ENCODE assay signal across 12 cellular contexts in genomic region chr3:192675958-192676649, GRCh38. TPM values are rescaled to one million over a fixed set of nuclear protein-coding genes. Genes with fewer than 3 reads are reported as not detected.
DNase-seq lines count a peak whose midpoint lies in the region; ATAC-seq and TF ChIP-seq lines count a peak whose summit lies in the region.
"Had no signal": no experiment of that assay in that cellular context is flagged by ENCODE, and none has a peak within 500 bp of the region (broad histone marks: within the 10 kb centered on the region; RNA-seq: fewer than 3 reads in every experiment).

No MANE protein-coding gene starts in this region.

- H3K9me2 ChIP-seq in GM23248 (ENCODE audit: insufficient read depth) = no peaks in the 10 kb centered on the region

- H3K79me2 ChIP-seq in GM23248 (ENCODE audit: insufficient read depth) = no peaks in the 10 kb centered on the region

- intact Hi-C loops in spleen (cut with DNase I; ENCODE audit: low total_unique reads) (no loop called here), uterus (cut with DNase I; ENCODE audit: low total_unique reads) (no loop called here)

- H3K9ac ChIP-seq in GM23248 = no peak overlapping the region

- H3F3A ChIP-seq in GM23248 (ENCODE audit: insufficient read depth) = no peaks in the 10 kb centered on the region

- in situ Hi-C loops in GM23248 (cut with MboI) = no loop called here

- H3K4me1 ChIP-seq in GM23248 (ENCODE audit: insufficient read depth) (no peaks in the 10 kb centered on the region), spleen (no peaks in the 10 kb centered on the region), uterus (no peaks in the 10 kb centered on the region)

- TF ChIP-seq POLR2A in spleen (IDR thresholded peaks at IDR 0.05) (no peak), uterus (IDR thresholded peaks at IDR 0.05) (no peak)

- H3K9me3 Mint-ChIP-seq in T-helper 2 cell treated with Interferon-gamma antibody and Interleukin-4, amounts not matched to agents 5 μg/mL and 100 μg/mL, for 36 hours = no peaks in the 10 kb centered on the region

- 18 to 21% methylated on average over 4 of the region's 4 CpGs for WGBS in GM23248 (ENCODE audit: low coverage in 1 of 2, low lambda C conversion rate in 2 of 2, missing lambda C conversion rate in 2 of 2), 2 experiments
- WGBS in spleen, 5 donors = 51 to 76% (median 58%) methylated on average over 4 of the region's 4 CpGs

- DNase-seq in T-helper 2 cell treated with Interferon-gamma antibody and Interleukin-4, amounts not matched to agents 5 μg/mL and 100 μg/mL, for 36 hours (ENCODE audit: low spot score) = peak; percentile 49
- no peak for DNase-seq in GM23248
- DNase-seq in spleen = no peak
- DNase-seq in dedifferentiated amniotic fluid mesenchymal stem cell (ENCODE audit: extremely low spot score) = no peak
- DNase-seq in uterus = no peak
- DNase-seq: MM.1S had no signal

- H3K27me3 Mint-ChIP-seq in T-helper 2 cell treated with Interferon-gamma antibody and Interleukin-4, amounts not matched to agents 5 μg/mL and 100 μg/mL, for 36 hours (ENCODE audit: low read depth) = peaks cover 9% of the 10 kb centered on the region

- TF ChIP-seq CTCF in spleen (IDR thresholded peaks at IDR 0.05 in 8 of 11, conservative IDR thresholded peaks at IDR 0.05 in 3 of 11) = no peak
- TF ChIP-seq CTCF in uterus (IDR thresholded peaks at IDR 0.05) = no peak

- no peaks in the 10 kb centered on the region for H3K36me3 Mint-ChIP-seq in T-helper 2 cell treated with Interferon-gamma antibody and Interleukin-4, amounts not matched to agents 5 μg/mL and 100 μg/mL, for 36 hours (ENCODE audit: low read depth)

- peaks cover 7% of the 10 kb centered on the region for H3K4me1 Mint-ChIP-seq in T-helper 2 cell treated with Interferon-gamma antibody and Interleukin-4, amounts not matched to agents 5 μg/mL and 100 μg/mL, for 36 hours (ENCODE audit: low read depth)

- H3K4me2 ChIP-seq in GM23248 (ENCODE audit: unreplicated experiment) = no peak overlapping the region

- no peak overlapping the region for H2AFZ ChIP-seq in GM23248

- H3K4me3 Mint-ChIP-seq in T-helper 2 cell treated with Interferon-gamma antibody and Interleukin-4, amounts not matched to agents 5 μg/mL and 100 μg/mL, for 36 hours = peak overlapping the region; percentile 7

- no peaks in the 10 kb centered on the region for H3K27me3 ChIP-seq in GM23248 (replicated peaks; ENCODE audit: insufficient read depth)
- no peaks in the 10 kb centered on the region for H3K27me3 ChIP-seq in spleen (replicated peaks in 1 of 7)
- H3K27me3 ChIP-seq in uterus = no peaks in the 10 kb centered on the region

- H3K27ac ChIP-seq in GM23248 = no peak overlapping the region
- H3K27ac ChIP-seq in spleen = no peak overlapping the region
- no peak overlapping the region for H3K27ac ChIP-seq in uterus

- H4K20me1 ChIP-seq in GM23248 (ENCODE audit: insufficient read depth) = no peaks in the 10 kb centered on the region

- H3K4me3 ChIP-seq in GM23248 (no peak overlapping the region), spleen (no peak overlapping the region), uterus (no peak overlapping the region)
- H3K4me3 ChIP-seq: lung had no signal

- H3K27ac Mint-ChIP-seq in T-helper 2 cell treated with Interferon-gamma antibody and Interleukin-4, amounts not matched to agents 5 μg/mL and 100 μg/mL, for 36 hours = peak overlapping the region; percentile 66

- H3K9me3 ChIP-seq in GM23248 (ENCODE audit: low read depth) (no peaks in the 10 kb centered on the region), spleen (peaks cover 0 to 5% (median 0%) of the 10 kb centered on the region in 8 donors), uterus (no peaks in the 10 kb centered on the region)

- no peaks in the 10 kb centered on the region for H3K36me3 ChIP-seq in GM23248 (ENCODE audit: low read depth)
- H3K36me3 ChIP-seq in spleen = no peaks in the 10 kb centered on the region
- H3K36me3 ChIP-seq in uterus = no peaks in the 10 kb centered on the region

- ATAC-seq in GM18870 (IDR thresholded peaks at IDR 0.05; ENCODE audit: unreplicated experiment) (peak; percentile 94), GM21390 (IDR thresholded peaks at IDR 0.05; ENCODE audit: unreplicated experiment) (peak; percentile 88), HG03139 (IDR thresholded peaks at IDR 0.05; ENCODE audit: unreplicated experiment) (peak; percentile 60)
- ATAC-seq: Panc1 had no signal

RNA-seq across cellular contexts. Expression of gene FGF12, which starts 51.2 kb away (rescaled TPM):
- not detected in 2 replicates for total RNA-seq in GM23248 (2014; rRNA removed; shearing (Covaris generic))
- polyA plus RNA-seq in GM23248 (2016; fragmentation: Nextera tagmentation; extraction: Ambion mirVana) (not detected in 2 replicates), spleen (10 to 100 TPM in 1 of 3 donors, 1 to 10 TPM in 2; 3.7 to 14.1 (median 3.9) TPM)
- total RNA-seq in spleen (10 to 100 TPM; 16.8 to 53.3 (median 24.5) TPM), uterus (1 to 10 TPM in 3 of 4 donors, not detected in 1; 1.0 to 4.4 (median 1.3) TPM)
- total RNA-seq: bronchial epithelial cell had no signal
